In genomic region chr15:80066912-80067311, GRCh38 we compare ENCODE assay signal across 1 cellular context.
TF ChIP-seq lines count a peak whose summit lies in the region.

No MANE protein-coding gene starts in this region.

TF ChIP-seq in HEK293, 187 proteins besides CTCF, POLR2A, EP300 and RAD21 (continued from another document):
- TF ChIP-seq ZNF473 (tag by site-specific recombination; IDR thresholded peaks at IDR 0.05), result no peak
